Comparison of ENCODE assay signal across 7 cellular contexts in genomic region chr12:122941351-122941750, GRCh38. TPM values are rescaled to one million over a fixed set of nuclear protein-coding genes. Genes with fewer than 3 reads are reported as not detected.
A peak's percentile ranks its signal among the peaks of the same experiment; 100 is the strongest.
DNase-seq lines count a peak whose midpoint lies in the region; FAIRE-seq and TF ChIP-seq lines count a peak whose summit lies in the region.
"Not testable (repeated sequence)": the region's sequence is repeated elsewhere in the genome, so short reads cannot be mapped to it uniquely, and the experiment has no call there.

No MANE protein-coding gene starts in this region.

- H3K27ac ChIP-seq in AG04450 (ENCODE audit: low read depth, low read length), result peak overlapping the region; percentile 11
- H3K27ac ChIP-seq in endothelial cell of umbilical vein (ENCODE audit: insufficient read depth, low read depth, low read length), result not testable (repeated sequence)

- not testable (repeated sequence) for BruUV-seq in endothelial cell of umbilical vein (replicated peaks; lab: Mats Ljungman, UMichigan)

- H3K27me3 ChIP-seq in AG04450 (ENCODE audit: control insufficient read depth, insufficient read depth, low read length); endothelial cell of umbilical vein (ENCODE audit: control insufficient read depth in 2 of 2, insufficient read depth in 2 of 2, low read length in 2 of 2): not testable (repeated sequence)

- H3K9ac ChIP-seq in endothelial cell of umbilical vein (replicated peaks; ENCODE audit: extremely low read depth, insufficient read depth, low read length), result not testable (repeated sequence)

- not testable (repeated sequence) for H3K9me1 ChIP-seq in endothelial cell of umbilical vein (replicated peaks; ENCODE audit: control insufficient read depth, extremely low read depth, insufficient read depth, low read length)

- TF ChIP-seq CTCF in AG04450 (IDR thresholded peaks at IDR 0.05; ENCODE audit: low read depth, low read length); endothelial cell of umbilical vein (IDR thresholded peaks at IDR 0.05; ENCODE audit: extremely low read depth in 1 of 2, insufficient read depth in 1 of 2, low read depth in 1 of 2, low read length in 2 of 2); fibroblast of pulmonary artery (IDR thresholded peaks at IDR 0.05; ENCODE audit: low read length, missing control alignments): not testable (repeated sequence)

- intact Hi-C loops in endothelial cell of umbilical vein (cut with micrococcal nuclease), result loop anchor here (5.0 kb wide), 1 partner anchor 44 kb away; the partner anchor contains the start of gene VPS37B

- H3K79me2 ChIP-seq in endothelial cell of umbilical vein (ENCODE audit: control insufficient read depth, insufficient read depth, low read length), result not testable (repeated sequence)

- not testable (repeated sequence) for FAIRE-seq in endothelial cell of umbilical vein (lab: Jason Lieb, UNC)

- dilution Hi-C loops in endothelial cell of umbilical vein (cut with MboI; ENCODE audit: extremely low pct_ligation_motif_present, low sequenced_read_pairs), result not testable (repeated sequence)

- TF ChIP-seq POLR2A in endothelial cell of umbilical vein (IDR thresholded peaks at IDR 0.05; ENCODE audit: low read depth, low read length), result not testable (repeated sequence)

- not testable (repeated sequence) for H2AFZ ChIP-seq in endothelial cell of umbilical vein (ENCODE audit: low read depth, low read length)

- not testable (repeated sequence) for H3K9me3 ChIP-seq in AG04450 (ENCODE audit: control insufficient read depth, insufficient read depth, low read length); endothelial cell of umbilical vein (replicated peaks; ENCODE audit: control insufficient read depth, insufficient read depth, low read length)

- H3K36me3 ChIP-seq in endothelial cell of umbilical vein (ENCODE audit: control insufficient read depth in 2 of 2, extremely low read depth in 1 of 2, insufficient read depth in 2 of 2, low read length in 2 of 2), result not testable (repeated sequence)

- H3K4me1 ChIP-seq in endothelial cell of umbilical vein (ENCODE audit: control insufficient read depth, extremely low read depth, insufficient read depth, low read length), result peaks cover 30% of the 10 kb centered on the region

- DNase-seq in AG04450 (ENCODE audit: low read depth, low spot score); endothelial cell of umbilical vein (ENCODE audit: low read depth, low spot score): not testable (repeated sequence)
- DNase-seq in H4 (ENCODE audit: low spot score) (peak; percentile 51), LHCN-M2 (ENCODE audit: low read depth) (peak; percentile 56), RPMI7951 (ENCODE audit: low read depth) (peak; percentile 56), amniotic epithelial cell (ENCODE audit: low read depth) (peak; percentile 35), fibroblast of pulmonary artery (ENCODE audit: low read depth) (peak; percentile 42)

- not testable (repeated sequence) for H3K4me3 ChIP-seq in AG04450 (ENCODE audit: low read depth, low read length); endothelial cell of umbilical vein (replicated peaks in 1 of 3; ENCODE audit: insufficient read depth in 1 of 3, low read depth in 1 of 3, low read length in 3 of 3); fibroblast of pulmonary artery (replicated peaks; ENCODE audit: low read depth, low read length)

- CTCF ChIA-PET in AG04450 (lab: Charles Lee), result not testable (repeated sequence)
- CTCF ChIA-PET in endothelial cell of umbilical vein (lab: Charles Lee), result interaction anchor here (19.1 kb wide), 1 partner anchor 81 kb away, joined by 200 read pairs; no protein-coding TSS in a partner anchor

- not testable (repeated sequence) for H4K20me1 ChIP-seq in endothelial cell of umbilical vein (replicated peaks; ENCODE audit: control insufficient read depth, extremely low read depth, insufficient read depth, low read length)

- H3K4me2 ChIP-seq in endothelial cell of umbilical vein (ENCODE audit: insufficient read depth, low read length), result not testable (repeated sequence)

- POLR2A ChIA-PET in AG04450 (lab: Yijun Ruan, JAX); endothelial cell of umbilical vein (lab: Charles Lee): not testable (repeated sequence)

TF ChIP-seq in endothelial cell of umbilical vein, 7 proteins besides CTCF, POLR2A, EP300 and RAD21:
- peak; percentile 8 for TF ChIP-seq FOS (IDR thresholded peaks at IDR 0.05; ENCODE audit: borderline replicate concordance, insufficient read depth, low read length)
TF ChIP-seq in endothelial cell of umbilical vein: peak in this region for 1; not testable (repeated sequence) for 6.

RNA-seq across cellular contexts. Expression of gene ABCB9, which starts 24.9 kb away (rescaled TPM):
- polyA plus RNA-seq in AG04450 (2011; rRNA removed) (3.4 and 5.0 TPM in 2 replicates), endothelial cell of umbilical vein (11.7 and 14.9 TPM in 2 replicates)
- 12.2 and 12.8 TPM in 2 replicates for polyA minus RNA-seq in AG04450 (2011; rRNA and poly(A)+ RNA removed)
- total RNA-seq in H4 (2014; rRNA removed; shearing (Covaris generic)), result 6.5 and 19.3 TPM in 2 replicates
- total RNA-seq in LHCN-M2 (2014; rRNA removed) (4.6 and 7.8 TPM in 2 replicates), endothelial cell of umbilical vein (12.0 and 16.9 TPM in 2 replicates)
- 4.2 TPM for polyA plus RNA-seq in LHCN-M2 (2012)
- total RNA-seq in RPMI7951 (2014; rRNA removed; shearing (Covaris generic)), result 7.0 and 10.9 TPM in 2 replicates
- polyA plus RNA-seq in endothelial cell of umbilical vein (2011; cell fraction: cytosol; rRNA removed), result 6.0 and 7.2 TPM in 2 replicates
- 17.7 and 19.0 TPM in 2 replicates for polyA plus RNA-seq in endothelial cell of umbilical vein (2011; cell fraction: nucleus; rRNA removed)
- 5.9 and 7.8 TPM in 2 replicates for polyA plus RNA-seq in endothelial cell of umbilical vein (2012)
- polyA minus RNA-seq in endothelial cell of umbilical vein, result 20.0 and 29.5 TPM in 2 replicates
- polyA minus RNA-seq in endothelial cell of umbilical vein (2011; cell fraction: cytosol; rRNA and poly(A)+ RNA removed), result 5.3 TPM
- 16.0 and 19.1 TPM in 2 replicates for polyA minus RNA-seq in endothelial cell of umbilical vein (2011; cell fraction: nucleus; rRNA and poly(A)+ RNA removed)

RNA-seq across cellular contexts. Expression of gene OGFOD2, which starts 33.7 kb away (rescaled TPM):
- 6.1 and 8.9 TPM in 2 replicates for polyA plus RNA-seq in AG04450 (2011; rRNA removed)
- 7.3 and 8.0 TPM in 2 replicates for polyA minus RNA-seq in AG04450 (2011; rRNA and poly(A)+ RNA removed)
- 17.5 and 18.1 TPM in 2 replicates for total RNA-seq in H4 (2014; rRNA removed; shearing (Covaris generic))
- total RNA-seq in LHCN-M2 (2014; rRNA removed), result 14.8 and 21.4 TPM in 2 replicates
- polyA plus RNA-seq in LHCN-M2 (2012), result 9.3 TPM
- total RNA-seq in RPMI7951 (2014; rRNA removed; shearing (Covaris generic)), result 5.7 and 8.4 TPM in 2 replicates
- total RNA-seq in endothelial cell of umbilical vein, result 17.9 and 24.1 TPM in 2 replicates
- polyA plus RNA-seq in endothelial cell of umbilical vein, result 16.8 and 24.6 TPM in 2 replicates
- polyA plus RNA-seq in endothelial cell of umbilical vein (2011; cell fraction: cytosol; rRNA removed), result 10.0 and 13.4 TPM in 2 replicates
- 49.8 and 60.2 TPM in 2 replicates for polyA plus RNA-seq in endothelial cell of umbilical vein (2011; cell fraction: nucleus; rRNA removed)
- polyA plus RNA-seq in endothelial cell of umbilical vein (2012), result 9.3 and 14.4 TPM in 2 replicates
- polyA minus RNA-seq in endothelial cell of umbilical vein, result 11.2 and 14.9 TPM in 2 replicates
- 12.9 TPM for polyA minus RNA-seq in endothelial cell of umbilical vein (2011; cell fraction: cytosol; rRNA and poly(A)+ RNA removed)
- polyA minus RNA-seq in endothelial cell of umbilical vein (2011; cell fraction: nucleus; rRNA and poly(A)+ RNA removed), result 11.1 and 11.3 TPM in 2 replicates

RNA-seq across cellular contexts. Expression of gene ARL6IP4, which starts 39.1 kb away (rescaled TPM):
- polyA plus RNA-seq in AG04450 (2011; rRNA removed), result 185 and 209 TPM in 2 replicates
- polyA minus RNA-seq in AG04450 (2011; rRNA and poly(A)+ RNA removed), result 57.7 and 61.3 TPM in 2 replicates
- total RNA-seq in H4 (2014; rRNA removed; shearing (Covaris generic)), result 111 and 179 TPM in 2 replicates
- total RNA-seq in LHCN-M2 (2014; rRNA removed), result 238 and 272 TPM in 2 replicates
- polyA plus RNA-seq in LHCN-M2 (2012), result 257 TPM
- total RNA-seq in RPMI7951 (2014; rRNA removed; shearing (Covaris generic)), result 101 and 174 TPM in 2 replicates
- total RNA-seq in endothelial cell of umbilical vein, result 217 and 226 TPM in 2 replicates
- polyA plus RNA-seq in endothelial cell of umbilical vein, result 181 and 193 TPM in 2 replicates
- polyA plus RNA-seq in endothelial cell of umbilical vein (2011; cell fraction: cytosol; rRNA removed), result 307 and 353 TPM in 2 replicates
- polyA plus RNA-seq in endothelial cell of umbilical vein (2011; cell fraction: nucleus; rRNA removed), result 254 and 309 TPM in 2 replicates
- polyA plus RNA-seq in endothelial cell of umbilical vein (2012), result 186 and 240 TPM in 2 replicates
- 47.9 and 49.3 TPM in 2 replicates for polyA minus RNA-seq in endothelial cell of umbilical vein
- polyA minus RNA-seq in endothelial cell of umbilical vein (2011; cell fraction: cytosol; rRNA and poly(A)+ RNA removed), result 43.5 TPM
- 9.7 and 23.7 TPM in 2 replicates for polyA minus RNA-seq in endothelial cell of umbilical vein (2011; cell fraction: nucleus; rRNA and poly(A)+ RNA removed)

RNA-seq across cellular contexts. Expression of gene VPS37B, which starts 45.4 kb away (rescaled TPM):
- polyA plus RNA-seq in AG04450 (2011; rRNA removed) (23.9 and 24.5 TPM in 2 replicates), endothelial cell of umbilical vein (39.5 and 43.5 TPM in 2 replicates)
- polyA minus RNA-seq in AG04450 (2011; rRNA and poly(A)+ RNA removed), result 16.0 and 17.6 TPM in 2 replicates
- total RNA-seq in H4 (2014; rRNA removed; shearing (Covaris generic)), result 29.2 and 44.0 TPM in 2 replicates
- total RNA-seq in LHCN-M2 (2014; rRNA removed) (62.8 and 66.0 TPM in 2 replicates), endothelial cell of umbilical vein (45.9 and 46.4 TPM in 2 replicates)
- 28.6 TPM for polyA plus RNA-seq in LHCN-M2 (2012)
- total RNA-seq in RPMI7951 (2014; rRNA removed; shearing (Covaris generic)), result 35.8 and 56.9 TPM in 2 replicates
- polyA plus RNA-seq in endothelial cell of umbilical vein (2011; cell fraction: cytosol; rRNA removed), result 24.8 and 32.2 TPM in 2 replicates
- 39.9 and 42.2 TPM in 2 replicates for polyA plus RNA-seq in endothelial cell of umbilical vein (2011; cell fraction: nucleus; rRNA removed)
- polyA plus RNA-seq in endothelial cell of umbilical vein (2012), result 25.4 and 32.1 TPM in 2 replicates
- 20.7 and 20.9 TPM in 2 replicates for polyA minus RNA-seq in endothelial cell of umbilical vein
- polyA minus RNA-seq in endothelial cell of umbilical vein (2011; cell fraction: cytosol; rRNA and poly(A)+ RNA removed), result 11.0 TPM
- polyA minus RNA-seq in endothelial cell of umbilical vein (2011; cell fraction: nucleus; rRNA and poly(A)+ RNA removed), result 20.9 and 25.1 TPM in 2 replicates
